Comparison of ENCODE assay signal across 8 cellular contexts in the genomic region with DNA sequence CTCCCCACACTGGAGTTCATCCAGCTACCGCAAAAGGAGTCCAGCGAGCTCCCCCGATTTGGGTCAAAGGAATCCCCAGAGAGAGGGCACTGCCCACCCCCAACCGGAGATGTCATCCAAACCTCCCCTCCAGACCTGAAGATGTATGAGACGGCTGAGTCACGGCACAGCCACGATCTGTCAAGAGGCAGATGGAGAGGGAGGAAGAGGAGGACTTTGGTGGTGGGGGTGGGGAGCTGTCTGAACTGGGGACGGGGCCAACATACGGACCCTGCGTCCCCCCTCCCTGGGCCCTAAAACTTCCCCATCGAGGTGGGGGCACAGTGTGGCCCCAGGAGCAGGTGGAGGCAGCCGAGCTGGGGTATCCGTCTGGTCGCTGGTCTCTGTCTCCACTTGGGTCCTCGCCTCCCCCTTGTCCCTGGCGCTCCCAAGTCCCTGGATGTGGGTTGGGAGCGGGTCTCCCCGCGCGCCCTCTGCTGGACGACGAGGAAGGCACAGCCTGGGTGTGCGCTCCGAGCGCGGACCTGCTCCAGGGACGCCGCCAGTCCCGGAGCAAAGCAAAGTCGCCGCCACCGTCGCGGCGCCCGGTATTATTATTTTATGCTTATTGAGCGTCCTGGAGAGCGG. TPM values are rescaled to one million over a fixed set of nuclear protein-coding genes. Genes with fewer than 3 reads are reported as not detected.
A peak's percentile ranks its signal among the peaks of the same experiment; 100 is the strongest.
DNase-seq lines count a peak whose midpoint lies in the region; ATAC-seq and TF ChIP-seq lines count a peak whose summit lies in the region.

No MANE protein-coding gene starts in this region.

- H3K4me1 ChIP-seq in RWPE2 (ENCODE audit: insufficient read depth, poor library complexity, severe bottlenecking) (no peaks in the 10 kb centered on the region), osteoblast (ENCODE audit: insufficient read depth, low read length) (peaks cover 21% of the 10 kb centered on the region)

- TF ChIP-seq CTCF in RWPE2 (IDR thresholded peaks at IDR 0.05; ENCODE audit: poor library complexity, severe bottlenecking) (peak; percentile 93), osteoblast (IDR thresholded peaks at IDR 0.05; ENCODE audit: extremely low read depth, low read depth, low read length) (peak; percentile 77)

- peaks cover 60% of the 10 kb centered on the region for H3K4me1 Mint-ChIP-seq in activated naive CD4-positive, alpha-beta T cell treated with anti-CD3 and anti-CD28 coated beads, Interleukin-2, amount 50 U/mL, for 24 hours

- peaks cover 59% of the 10 kb centered on the region for H3K27me3 ChIP-seq in RWPE2 (ENCODE audit: insufficient read depth, poor library complexity, severe bottlenecking)
- H3K27me3 ChIP-seq in osteoblast (ENCODE audit: insufficient read depth, low read length) = peaks cover 42% of the 10 kb centered on the region

- intact Hi-C loops in Right ventricle myocardium inferior (cut with DNase I) = loop anchor here (2.0 kb wide), 1 partner anchor 19 kb away; no protein-coding TSS in a partner anchor

- H2AFZ ChIP-seq in osteoblast (ENCODE audit: low read length) = peak overlapping the region; percentile 56

- H3K9me3 ChIP-seq in RWPE2 (ENCODE audit: severe bottlenecking) (no peaks in the 10 kb centered on the region), osteoblast (ENCODE audit: low read depth, low read length) (no peaks in the 10 kb centered on the region)

- H3K36me3 ChIP-seq in RWPE2 (ENCODE audit: low read depth) (no peaks in the 10 kb centered on the region), osteoblast (ENCODE audit: insufficient read depth, low read length) (no peaks in the 10 kb centered on the region)

- peak overlapping the region; percentile 63 for H3K4me3 Mint-ChIP-seq in activated naive CD4-positive, alpha-beta T cell treated with anti-CD3 and anti-CD28 coated beads, Interleukin-2, amount 50 U/mL, for 24 hours

- H3K27me3 Mint-ChIP-seq in activated naive CD4-positive, alpha-beta T cell treated with anti-CD3 and anti-CD28 coated beads, Interleukin-2, amount 50 U/mL, for 24 hours = peaks cover 34% of the 10 kb centered on the region

- ATAC-seq in RWPE2 (ENCODE audit: low read depth) = peak; percentile 85
- ATAC-seq in Right ventricle myocardium inferior = peak; percentile 93
- no peak for ATAC-seq in HG03442 (IDR thresholded peaks at IDR 0.05; ENCODE audit: unreplicated experiment)
- no peak for ATAC-seq in GM19023 (IDR thresholded peaks at IDR 0.05; ENCODE audit: unreplicated experiment)

- H3K36me3 Mint-ChIP-seq in activated naive CD4-positive, alpha-beta T cell treated with anti-CD3 and anti-CD28 coated beads, Interleukin-2, amount 50 U/mL, for 24 hours = no peaks in the 10 kb centered on the region

- peaks cover 8% of the 10 kb centered on the region for H4K20me1 ChIP-seq in osteoblast (ENCODE audit: insufficient read depth, low read length)

- no peak overlapping the region for H3K27ac ChIP-seq in RWPE2 (ENCODE audit: poor library complexity, severe bottlenecking)
- no peak overlapping the region for H3K27ac ChIP-seq in osteoblast (ENCODE audit: low read depth, low read length)

- DNase-seq in EL (peak; percentile 80), HuH-7.5 (ENCODE audit: low spot score) (peak; percentile 99), RWPE2 (ENCODE audit: low spot score) (no peak), Right ventricle myocardium inferior (ENCODE audit: missing footprints) (peak; percentile 92), osteoblast (ENCODE audit: insufficient read length, low spot score, missing footprints) (peak; percentile 99)

- H3K27ac Mint-ChIP-seq in activated naive CD4-positive, alpha-beta T cell treated with anti-CD3 and anti-CD28 coated beads, Interleukin-2, amount 50 U/mL, for 24 hours = no peak overlapping the region

- no peaks in the 10 kb centered on the region for H3K79me2 ChIP-seq in osteoblast (ENCODE audit: insufficient read depth, low read length)

- no peaks in the 10 kb centered on the region for H3K9me3 Mint-ChIP-seq in activated naive CD4-positive, alpha-beta T cell treated with anti-CD3 and anti-CD28 coated beads, Interleukin-2, amount 50 U/mL, for 24 hours

- peak overlapping the region; percentile 80 for H3K4me2 ChIP-seq in osteoblast (ENCODE audit: insufficient read depth, low read length)

- peak overlapping the region; percentile 17 for H3K4me3 ChIP-seq in RWPE2 (ENCODE audit: severe bottlenecking)
- peak overlapping the region; percentile 63 for H3K4me3 ChIP-seq in osteoblast (ENCODE audit: insufficient read depth, low read length)

RNA-seq across cellular contexts. Expression of gene PDE4A, which starts 3.8 kb away (rescaled TPM):
- total RNA-seq in Right ventricle myocardium inferior = 37.0 TPM
- total RNA-seq in osteoblast = 5.1 and 8.3 TPM in 2 replicates

RNA-seq across cellular contexts. Expression of gene CDC37, which starts 20.8 kb away (rescaled TPM):
- total RNA-seq in Right ventricle myocardium inferior (155 TPM), osteoblast (131 and 154 TPM in 2 replicates)

RNA-seq across cellular contexts. Expression of gene TYK2, which starts 43.8 kb away (rescaled TPM):
- total RNA-seq in Right ventricle myocardium inferior (67.1 TPM), osteoblast (52.5 and 72.7 TPM in 2 replicates)

Comparison
In these comparisons a context has a peak if more than half of its experiments do, and no peak if none do; other contexts are left out.
1. ATAC-seq: peak in RWPE2 (single experiment) and Right ventricle myocardium inferior (single experiment); none in HG03442 (single experiment) and GM19023 (single experiment).